In genomic region chr11:87251560-87251959, GRCh38 we compare ENCODE assay signal across 15 cellular contexts.
"Had no signal": no experiment of that assay in that cellular context is flagged by ENCODE, and none has a peak within 500 bp of the region (broad histone marks: within the 10 kb centered on the region; RNA-seq: fewer than 3 reads in every experiment).

No MANE protein-coding gene starts in this region.

- H3K27ac ChIP-seq: VCaP had no signal

- H3K9me3 Mint-ChIP-seq: effector memory CD8-positive, alpha-beta T cell had no signal

- H3K9me3 ChIP-seq: SK-N-SH had no signal

- H3K4me2 ChIP-seq: SK-N-SH had no signal

- H3K4me3 Mint-ChIP-seq: effector memory CD8-positive, alpha-beta T cell; neural crest cell had no signal

- H3K27me3 Mint-ChIP-seq: effector memory CD8-positive, alpha-beta T cell had no signal

- DNase-seq: activated CD4-positive, alpha-beta T cell treated with anti-CD3 and anti-CD28 coated beads for 4 hours; activated gamma-delta T cell; caudate nucleus; cortex of kidney; effector memory CD8-positive, alpha-beta T cell; left colon; retina; Right ventricle myocardium superior; SK-N-SH; stimulated activated CD4-positive, alpha-beta T cell treated with anti-CD3 and anti-CD28 coated beads, Interleukin-4, amount 100 ng/mL, for 24 hours; substantia nigra; T-helper 1 cell; trophoblast cell had no signal

- H3K9ac ChIP-seq: SK-N-SH had no signal

- ATAC-seq: effector memory CD8-positive, alpha-beta T cell; left colon had no signal
